Comparison of ENCODE assay signal across 13 cellular contexts in genomic region chr1:241827308-241827707, GRCh38. TPM values are rescaled to one million over a fixed set of nuclear protein-coding genes. Genes with fewer than 3 reads are reported as not detected.
DNase-seq lines count a peak whose midpoint lies in the region; ATAC-seq and TF ChIP-seq lines count a peak whose summit lies in the region.
"Had no signal": no experiment of that assay in that cellular context is flagged by ENCODE, and none has a peak within 500 bp of the region (broad histone marks: within the 10 kb centered on the region; RNA-seq: fewer than 3 reads in every experiment).

No MANE protein-coding gene starts in this region.

- H2BK120ac ChIP-seq in trophoblast cell (ENCODE audit: insufficient read depth, low read length, poor library complexity): no peak overlapping the region

- ATAC-seq in heart left ventricle: peak in 3 of 4 donors; percentile 73 to 85 (median 76)
- ATAC-seq: GM23338 had no signal

- intact Hi-C loops in heart left ventricle (cut with DNase I): loop anchor here in 1 of 10 donors (5.0 kb wide), 1 partner anchor 215 kb away; no protein-coding TSS in a partner anchor
- intact Hi-C loops in cardiac septum (cut with DNase I): no loop called here

- no peak overlapping the region for H3K4ac ChIP-seq in trophoblast cell (ENCODE audit: low read depth, low read length)

- peaks cover 2% of the 10 kb centered on the region for H3K79me1 ChIP-seq in trophoblast cell (ENCODE audit: low read length)

- no peak overlapping the region for H3K18ac ChIP-seq in trophoblast cell (ENCODE audit: low read length)

- H3K79me2 ChIP-seq in trophoblast cell (ENCODE audit: control insufficient read depth, insufficient read depth, low read length, poor library complexity): no peaks in the 10 kb centered on the region

- peak overlapping the region; percentile 5 for H4K91ac ChIP-seq in trophoblast cell (ENCODE audit: low read depth, low read length)

- no peak overlapping the region for H3K14ac ChIP-seq in trophoblast cell (ENCODE audit: low read length)

- peak overlapping the region; percentile 53 for H2BK12ac ChIP-seq in trophoblast cell (ENCODE audit: low read length)

- DNase-seq in heart left ventricle (peak in 1 of 5 donors; percentile 33), cardiac septum (ENCODE audit: low spot score) (no peak), coronary artery (ENCODE audit: low spot score) (no peak), trophoblast cell (no peak), DMS153 (lab: John Stamatoyannopoulos, UW) (no peak), SK-N-DZ (ENCODE audit: low spot score) (no peak), NCI-H187 (lab: John Stamatoyannopoulos, UW) (no peak)
- DNase-seq: C1 segment of cervical spinal cord; CD4-positive, alpha-beta T cell; DMS79 treated with DMSO at 0.1 percent for 48 hours; EL; H7 had no signal

- no peaks in the 10 kb centered on the region for H3K9me3 ChIP-seq in heart left ventricle
- no peaks in the 10 kb centered on the region for H3K9me3 ChIP-seq in trophoblast cell (ENCODE audit: insufficient read depth, low read depth, low read length)

- H4K8ac ChIP-seq in trophoblast cell (ENCODE audit: low read depth, low read length): no peak overlapping the region

- no peak overlapping the region for H3K9ac ChIP-seq in trophoblast cell (ENCODE audit: low read length)

- H3K4me1 ChIP-seq in heart left ventricle (peaks cover 0 to 8% (median 0%) of the 10 kb centered on the region in 12 donors), trophoblast cell (ENCODE audit: control insufficient read depth in 1 of 2, insufficient read depth in 2 of 2, low read length in 2 of 2) (no peaks in the 10 kb centered on the region)

- no peak overlapping the region for H3K4me2 ChIP-seq in trophoblast cell (ENCODE audit: low read length)
- H3K4me2 ChIP-seq: GM23338 had no signal

- H4K12ac ChIP-seq in trophoblast cell (ENCODE audit: low read depth, low read length): no peak overlapping the region

- H3K27me3 ChIP-seq in heart left ventricle (no peaks in the 10 kb centered on the region), trophoblast cell (ENCODE audit: insufficient read depth, low read length) (no peaks in the 10 kb centered on the region)

- H3K27ac ChIP-seq in heart left ventricle (no peak overlapping the region), coronary artery (peak overlapping the region; percentile 17 to 76), trophoblast cell (ENCODE audit: low read depth, low read length) (no peak overlapping the region)

- TF ChIP-seq CTCF in heart left ventricle (IDR thresholded peaks at IDR 0.05) (no peak), coronary artery (IDR thresholded peaks at IDR 0.05) (no peak)

- H3K36me3 ChIP-seq in heart left ventricle (no peaks in the 10 kb centered on the region), trophoblast cell (ENCODE audit: control insufficient read depth in 1 of 2, insufficient read depth in 2 of 2, low read length in 2 of 2) (no peaks in the 10 kb centered on the region)

- H3K4me3 ChIP-seq in heart left ventricle (no peak overlapping the region), coronary artery (no peak overlapping the region), trophoblast cell (ENCODE audit: low read depth, low read length) (no peak overlapping the region)
- H3K4me3 ChIP-seq: GM23338 had no signal

- TF ChIP-seq POLR2A in heart left ventricle (IDR thresholded peaks at IDR 0.05): no peak

- H2BK5ac ChIP-seq in trophoblast cell (ENCODE audit: low read depth, low read length, poor library complexity): no peak overlapping the region

- H2AFZ ChIP-seq in trophoblast cell (ENCODE audit: insufficient read depth, low read length, poor library complexity): no peak overlapping the region
- H2AFZ ChIP-seq: GM23338 had no signal

- no peak overlapping the region for H3K23ac ChIP-seq in trophoblast cell (ENCODE audit: low read length)

- WGBS in heart left ventricle, 4 donors: 60 to 72% (median 66%) methylated on average over 3 of the region's 3 CpGs
- no CpG with 5 or more reads among the region's 3 CpGs for WGBS in trophoblast cell (ENCODE audit: extremely low coverage, insufficient coverage, insufficient read length)

- H2AK5ac ChIP-seq in trophoblast cell (ENCODE audit: low read length): no peak overlapping the region

RNA-seq across cellular contexts. Expression of gene EXO1, which starts 20.7 kb away (rescaled TPM):
- total RNA-seq in heart left ventricle (1 to 10 TPM in 2 of 9 donors, under 1 TPM in 3, not detected in 4; 0.15 to 4.1 (median 0.81) TPM), cardiac septum (0.40 TPM)
- under 1 TPM in 1 of 2 donors, not detected in 1; 0.07 TPM for polyA plus RNA-seq in heart left ventricle
- 38.1 and 40.0 TPM in 2 replicates for polyA plus RNA-seq in trophoblast cell (2013)
- 63.6 and 68.9 TPM in 2 replicates for polyA plus RNA-seq in SK-N-DZ (2014; cell fraction: cytosol; rRNA removed)
- 38.2 and 39.9 TPM in 2 replicates for polyA plus RNA-seq in SK-N-DZ (2014; cell fraction: nucleus; rRNA removed)

Comparison
In these comparisons a context has a peak if more than half of its experiments do, and no peak if none do; other contexts are left out.
1. H3K27ac ChIP-seq: peak in coronary artery (2 of 2); none in heart left ventricle (0 of 12) and trophoblast cell (single experiment).